Comparison of ENCODE assay signal across 8 cellular contexts in the genomic region with DNA sequence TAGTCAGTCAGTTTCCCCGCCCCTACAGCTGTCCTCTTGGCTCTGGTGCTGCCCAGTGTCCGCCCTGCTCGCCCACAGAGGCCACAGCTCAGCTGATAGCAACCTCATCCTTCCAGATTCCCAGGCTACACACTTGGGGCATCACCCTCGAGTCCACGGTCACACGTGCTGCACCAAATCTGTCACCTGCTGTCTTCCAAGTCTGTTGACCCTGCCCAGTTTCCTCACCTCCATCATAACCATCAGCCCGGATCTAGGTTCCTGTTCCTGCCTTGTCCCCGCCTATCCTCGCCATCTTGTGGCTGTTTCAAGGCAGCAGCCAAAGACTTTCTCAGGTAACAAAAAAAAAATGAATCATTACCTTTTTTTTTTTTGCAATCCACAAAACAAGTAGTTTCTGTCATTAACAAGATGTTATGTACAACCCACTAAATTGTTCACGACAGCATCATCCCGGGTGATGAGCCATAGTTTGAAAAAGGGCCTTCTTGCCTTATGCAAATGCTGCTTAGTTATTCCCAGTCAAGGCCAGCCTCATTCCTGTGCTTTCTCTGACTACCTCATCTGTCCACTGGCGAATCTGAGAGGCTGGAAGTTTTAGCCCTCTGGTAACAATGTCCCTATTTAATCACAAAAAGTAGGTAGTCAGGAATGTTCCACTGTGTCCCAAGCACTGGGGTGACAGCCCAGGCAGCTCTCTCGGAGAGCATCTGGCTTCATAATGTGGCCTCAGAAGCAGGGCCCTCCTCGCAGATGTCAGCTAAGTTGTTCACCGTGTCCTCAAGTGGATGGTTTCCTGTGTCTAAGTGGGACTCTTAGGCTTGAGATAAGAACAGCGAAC. TPM values are rescaled to one million over a fixed set of nuclear protein-coding genes. Genes with fewer than 3 reads are reported as not detected.
DNase-seq lines count a peak whose midpoint lies in the region; ATAC-seq and TF ChIP-seq lines count a peak whose summit lies in the region.

No MANE protein-coding gene starts in this region.

- H3K9me3 Mint-ChIP-seq in CD8-positive, alpha-beta memory T cell = no peaks in the 10 kb centered on the region
- H3K9me3 Mint-ChIP-seq in brain = peaks cover 0 to 3% (median 0%) of the 10 kb centered on the region in 5 experiments
- H3K9me3 Mint-ChIP-seq in naive thymus-derived CD4-positive, alpha-beta T cell = peaks cover 0 to 1% (median 0%) of the 10 kb centered on the region in 11 donors

- H3K27ac Mint-ChIP-seq in CD8-positive, alpha-beta memory T cell = peak overlapping the region in 4 of 8 donors; percentile 18 to 75 (median 29)
- H3K27ac Mint-ChIP-seq in brain = peak overlapping the region in 4 of 5 experiments; percentile 59 to 90 (median 86)
- peak overlapping the region in 6 of 9 donors; percentile 28 to 89 (median 50) for H3K27ac Mint-ChIP-seq in naive thymus-derived CD4-positive, alpha-beta T cell

- no peak for ATAC-seq in naive thymus-derived CD4-positive, alpha-beta T cell
- ATAC-seq in HG02973 (IDR thresholded peaks at IDR 0.05; ENCODE audit: unreplicated experiment) = no peak

- no peak overlapping the region for H3K4me3 Mint-ChIP-seq in CD8-positive, alpha-beta memory T cell
- H3K4me3 Mint-ChIP-seq in brain = peak overlapping the region in 1 of 5 experiments; percentile 11
- peak overlapping the region in 1 of 10 donors; percentile 67 for H3K4me3 Mint-ChIP-seq in naive thymus-derived CD4-positive, alpha-beta T cell

- TF ChIP-seq CTCF in brain (conservative IDR thresholded peaks at IDR 0.05) = no peak

- peaks cover 22% of the 10 kb centered on the region for H3K36me3 ChIP-seq in CD8-positive, alpha-beta memory T cell (ENCODE audit: insufficient read depth, low read length)
- H3K36me3 ChIP-seq in naive thymus-derived CD4-positive, alpha-beta T cell (ENCODE audit: control insufficient read depth in 2 of 3, insufficient read depth in 3 of 3, low read length in 3 of 3) = peaks cover 6 to 37% (median 6%) of the 10 kb centered on the region in 3 experiments

- H3K27me3 Mint-ChIP-seq in CD8-positive, alpha-beta memory T cell = no peaks in the 10 kb centered on the region
- H3K27me3 Mint-ChIP-seq in brain = peaks cover 5% of the 10 kb centered on the region
- H3K27me3 Mint-ChIP-seq in naive thymus-derived CD4-positive, alpha-beta T cell = peaks cover 0 to 3% (median 0%) of the 10 kb centered on the region in 5 donors

- H3K27ac ChIP-seq in CD8-positive, alpha-beta memory T cell (ENCODE audit: low read depth, low read length) = peak overlapping the region; percentile 41
- no peak overlapping the region for H3K27ac ChIP-seq in naive thymus-derived CD4-positive, alpha-beta T cell (ENCODE audit: low read depth, low read length)

- POLR2A ChIA-PET in CD8-positive, alpha-beta memory T cell (lab: Charles Lee) = no interaction called here
- POLR2A ChIA-PET in naive thymus-derived CD4-positive, alpha-beta T cell (lab: Charles Lee) = no interaction called here

- H3K4me3 ChIP-seq in CD8-positive, alpha-beta memory T cell (ENCODE audit: low read length) = no peak overlapping the region
- H3K4me3 ChIP-seq in Jurkat, Clone E6-1 (ENCODE audit: low read length) = no peak overlapping the region
- no peak overlapping the region for H3K4me3 ChIP-seq in naive thymus-derived CD4-positive, alpha-beta T cell (ENCODE audit: low read length)

- H3K4me1 ChIP-seq in CD8-positive, alpha-beta memory T cell (ENCODE audit: insufficient read depth, low read length) = no peaks in the 10 kb centered on the region
- no peaks in the 10 kb centered on the region for H3K4me1 ChIP-seq in naive thymus-derived CD4-positive, alpha-beta T cell (ENCODE audit: control insufficient read depth in 2 of 2, insufficient read depth in 2 of 2, low read length in 2 of 2)

- peaks cover 0 to 44% (median 0%) of the 10 kb centered on the region in 3 donors for H3K36me3 Mint-ChIP-seq in CD8-positive, alpha-beta memory T cell
- H3K36me3 Mint-ChIP-seq in brain = peaks cover 38% of the 10 kb centered on the region
- H3K36me3 Mint-ChIP-seq in naive thymus-derived CD4-positive, alpha-beta T cell = peaks cover 4 to 30% (median 8%) of the 10 kb centered on the region in 5 donors

- H3K27me3 ChIP-seq in CD8-positive, alpha-beta memory T cell (ENCODE audit: insufficient read depth, low read length, poor library complexity, severe bottlenecking) = no peaks in the 10 kb centered on the region
- H3K27me3 ChIP-seq in naive thymus-derived CD4-positive, alpha-beta T cell (ENCODE audit: control insufficient read depth in 2 of 2, insufficient read depth in 2 of 2, low read length in 2 of 2) = no peaks in the 10 kb centered on the region

- H3K4me1 Mint-ChIP-seq in CD8-positive, alpha-beta memory T cell = peaks cover 3 to 4% (median 4%) of the 10 kb centered on the region in 3 donors
- peaks cover 18% of the 10 kb centered on the region for H3K4me1 Mint-ChIP-seq in brain
- H3K4me1 Mint-ChIP-seq in naive thymus-derived CD4-positive, alpha-beta T cell = peaks cover 0 to 51% (median 5%) of the 10 kb centered on the region in 7 donors

- H3K9me3 ChIP-seq in CD8-positive, alpha-beta memory T cell (ENCODE audit: low read length) = no peaks in the 10 kb centered on the region
- no peaks in the 10 kb centered on the region for H3K9me3 ChIP-seq in naive thymus-derived CD4-positive, alpha-beta T cell (ENCODE audit: control insufficient read depth in 2 of 3, low read length in 3 of 3)

- intact Hi-C loops in naive thymus-derived CD4-positive, alpha-beta T cell (cut with micrococcal nuclease) = loop anchor here in 1 of 2 donors (10.0 kb wide), 2 partner anchors 180 to 1320 kb away; no protein-coding TSS in a partner anchor
- intact Hi-C loops in posterior vena cava (cut with DNase I) = no loop called here

- CTCF ChIA-PET in CD8-positive, alpha-beta memory T cell (lab: Charles Lee) = no interaction called here
- CTCF ChIA-PET in naive thymus-derived CD4-positive, alpha-beta T cell (lab: Charles Lee) = no interaction called here

- no peak for DNase-seq in CD8-positive, alpha-beta memory T cell
- peak; percentile 23 for DNase-seq in Jurkat, Clone E6-1 (ENCODE audit: low read depth, low spot score)
- no peak for DNase-seq in naive thymus-derived CD4-positive, alpha-beta T cell
- no peak for DNase-seq in COLO668 (lab: John Stamatoyannopoulos, UW; ENCODE audit: unreplicated experiment)
- no peak for DNase-seq in stimulated activated CD4-positive, alpha-beta T cell treated with anti-CD3 and anti-CD28 coated beads, Interleukin-15, amount 100 ng/mL, for 24 hours
- DNase-seq in posterior vena cava (ENCODE audit: low spot score) = no peak

RNA-seq across cellular contexts. Expression of gene MIIP, which starts 4.9 kb away (rescaled TPM):
- 10 to 100 TPM; 37.0 to 37.6 TPM for total RNA-seq in CD8-positive, alpha-beta memory T cell
- 31.6 TPM for polyA plus RNA-seq in CD8-positive, alpha-beta memory T cell
- polyA plus RNA-seq in Jurkat, Clone E6-1 (2012; ENCODE audit: insufficient read depth, insufficient read length) = 41.8 TPM
- polyA plus RNA-seq in brain (ENCODE audit: insufficient read depth, low read depth, low replicate concordance) = 29.1 TPM
- total RNA-seq in naive thymus-derived CD4-positive, alpha-beta T cell = 10 to 100 TPM; 23.7 to 87.7 (median 34.1) TPM
- polyA plus RNA-seq in naive thymus-derived CD4-positive, alpha-beta T cell = 10 to 100 TPM; 19.2 to 26.5 TPM
- 10 to 100 TPM; 22.4 to 22.7 TPM for total RNA-seq in posterior vena cava

RNA-seq across cellular contexts. Expression of gene MFN2, which starts 34.1 kb away (rescaled TPM):
- 10 to 100 TPM; 97.1 to 97.2 TPM for total RNA-seq in CD8-positive, alpha-beta memory T cell
- 40.9 TPM for polyA plus RNA-seq in CD8-positive, alpha-beta memory T cell
- 29.4 TPM for polyA plus RNA-seq in Jurkat, Clone E6-1 (2012; ENCODE audit: insufficient read depth, insufficient read length)
- polyA plus RNA-seq in brain (ENCODE audit: insufficient read depth, low read depth, low replicate concordance) = 82.1 TPM
- total RNA-seq in naive thymus-derived CD4-positive, alpha-beta T cell = 10 to 100 TPM; 40.2 to 58.6 (median 44.8) TPM
- polyA plus RNA-seq in naive thymus-derived CD4-positive, alpha-beta T cell = 10 to 100 TPM; 29.5 to 42.8 TPM
- total RNA-seq in posterior vena cava = 100 to 1,000 TPM in 1 of 2 donors, 10 to 100 TPM in 1; 94.8 to 102 TPM

RNA-seq across cellular contexts. Expression of gene TNFRSF8, which starts 48.7 kb away (rescaled TPM):
- 1 to 10 TPM; 1.5 to 1.9 TPM for total RNA-seq in CD8-positive, alpha-beta memory T cell
- polyA plus RNA-seq in CD8-positive, alpha-beta memory T cell = not detected
- polyA plus RNA-seq in Jurkat, Clone E6-1 (2012; ENCODE audit: insufficient read depth, insufficient read length) = 10.4 TPM
- not detected for polyA plus RNA-seq in brain (ENCODE audit: insufficient read depth, low read depth, low replicate concordance)
- total RNA-seq in naive thymus-derived CD4-positive, alpha-beta T cell = 10 to 100 TPM in 1 of 5 experiments, 1 to 10 TPM in 1, under 1 TPM in 1, not detected in 2; 0.56 to 29.3 (median 4.0) TPM
- not detected for polyA plus RNA-seq in naive thymus-derived CD4-positive, alpha-beta T cell
- total RNA-seq in posterior vena cava = 1 to 10 TPM in 1 of 2 donors, under 1 TPM in 1; 1.00 to 1.3 TPM
